Comparison of ENCODE assay signal across 1 cellular context in genomic region chr5:161311141-161311708, GRCh38.
TF ChIP-seq lines count a peak whose summit lies in the region.

No MANE protein-coding gene starts in this region.

TF ChIP-seq in GM12878, 131 proteins besides CTCF, POLR2A, EP300 and RAD21 (continued from another document and continues in another):
- TF ChIP-seq MEF2B (IDR thresholded peaks at IDR 0.05; ENCODE audit: partially characterized antibody, poor library complexity, severe bottlenecking) = peak; percentile 41
- peak; percentile 47; the same call in 1 of the 2 replicates for TF ChIP-seq EED (IDR thresholded peaks at IDR 0.05; ENCODE audit: low read depth)
- TF ChIP-seq TBL1XR1 (IDR thresholded peaks at IDR 0.05; ENCODE audit: low read depth, low read length) = peak; percentile 38
- TF ChIP-seq ZNF384 (IDR thresholded peaks at IDR 0.05; ENCODE audit: borderline replicate concordance, low read depth, low read length) = no peak
- no peak for TF ChIP-seq JUND (IDR thresholded peaks at IDR 0.05; ENCODE audit: low read depth, low read length)
- no peak for TF ChIP-seq RAD51 (IDR thresholded peaks at IDR 0.05)
- peak; percentile 86; the same call in 1 of the 2 replicates for TF ChIP-seq CBX5 (IDR thresholded peaks at IDR 0.05; ENCODE audit: low read depth)
- TF ChIP-seq BCL3 (IDR thresholded peaks at IDR 0.05; ENCODE audit: borderline replicate concordance, insufficient read depth, low read depth, low read length, poor library complexity, severe bottlenecking) = peak; percentile 44
- peak; percentile 87 for TF ChIP-seq CREM (IDR thresholded peaks at IDR 0.05; ENCODE audit: low read depth)
- TF ChIP-seq HDGF (IDR thresholded peaks at IDR 0.05) = no peak
- no peak for TF ChIP-seq HSF1 (IDR thresholded peaks at IDR 0.05; ENCODE audit: low read depth, low read length)
- TF ChIP-seq, protein P1, sequence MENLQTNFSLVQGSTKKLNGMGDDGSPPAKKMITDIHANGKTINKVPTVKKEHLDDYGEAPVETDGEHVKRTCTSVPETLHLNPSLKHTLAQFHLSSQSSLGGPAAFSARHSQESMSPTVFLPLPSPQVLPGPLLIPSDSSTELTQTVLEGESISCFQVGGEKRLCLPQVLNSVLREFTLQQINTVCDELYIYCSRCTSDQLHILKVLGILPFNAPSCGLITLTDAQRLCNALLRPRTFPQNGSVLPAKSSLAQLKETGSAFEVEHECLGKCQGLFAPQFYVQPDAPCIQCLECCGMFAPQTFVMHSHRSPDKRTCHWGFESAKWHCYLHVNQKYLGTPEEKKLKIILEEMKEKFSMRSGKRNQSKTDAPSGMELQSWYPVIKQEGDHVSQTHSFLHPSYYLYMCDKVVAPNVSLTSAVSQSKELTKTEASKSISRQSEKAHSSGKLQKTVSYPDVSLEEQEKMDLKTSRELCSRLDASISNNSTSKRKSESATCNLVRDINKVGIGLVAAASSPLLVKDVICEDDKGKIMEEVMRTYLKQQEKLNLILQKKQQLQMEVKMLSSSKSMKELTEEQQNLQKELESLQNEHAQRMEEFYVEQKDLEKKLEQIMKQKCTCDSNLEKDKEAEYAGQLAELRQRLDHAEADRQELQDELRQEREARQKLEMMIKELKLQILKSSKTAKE (IDR thresholded peaks at IDR 0.05; ENCODE audit: low read depth, poor library complexity, severe bottlenecking) = peak; percentile 71
- no peak for TF ChIP-seq SMAD1 (IDR thresholded peaks at IDR 0.05; ENCODE audit: low read depth, partially characterized antibody)
- TF ChIP-seq ETV6 (conservative IDR thresholded peaks at IDR 0.05 in 1 of 2, IDR thresholded peaks at IDR 0.05 in 1 of 2; ENCODE audit: borderline replicate concordance in 1 of 2, low read depth in 1 of 2) = peak in 1 of 2 experiments; percentile 38; a peak in 1 of 4 replicates
- TF ChIP-seq ATF2 (IDR thresholded peaks at IDR 0.05; ENCODE audit: low read length) = peak; percentile 85
- TF ChIP-seq CREB1 (IDR thresholded peaks at IDR 0.05; ENCODE audit: low read depth) = peak; percentile 74; the same call in 1 of the 2 replicates
- TF ChIP-seq ZNF217 (IDR thresholded peaks at IDR 0.05) = 0 out of 2 replicates have a peak, but pooled peaks have one; percentile 24
- TF ChIP-seq E2F4 (IDR thresholded peaks at IDR 0.05; ENCODE audit: low read depth, low read length) = no peak
- no peak for TF ChIP-seq SUZ12 (IDR thresholded peaks at IDR 0.05; ENCODE audit: unreplicated experiment)
- TF ChIP-seq TCF3 (IDR thresholded peaks at IDR 0.05; ENCODE audit: borderline replicate concordance, insufficient read depth, low read depth, low read length) = peak; percentile 82; the same call in 1 of the 2 replicates
- TF ChIP-seq, protein P2, sequence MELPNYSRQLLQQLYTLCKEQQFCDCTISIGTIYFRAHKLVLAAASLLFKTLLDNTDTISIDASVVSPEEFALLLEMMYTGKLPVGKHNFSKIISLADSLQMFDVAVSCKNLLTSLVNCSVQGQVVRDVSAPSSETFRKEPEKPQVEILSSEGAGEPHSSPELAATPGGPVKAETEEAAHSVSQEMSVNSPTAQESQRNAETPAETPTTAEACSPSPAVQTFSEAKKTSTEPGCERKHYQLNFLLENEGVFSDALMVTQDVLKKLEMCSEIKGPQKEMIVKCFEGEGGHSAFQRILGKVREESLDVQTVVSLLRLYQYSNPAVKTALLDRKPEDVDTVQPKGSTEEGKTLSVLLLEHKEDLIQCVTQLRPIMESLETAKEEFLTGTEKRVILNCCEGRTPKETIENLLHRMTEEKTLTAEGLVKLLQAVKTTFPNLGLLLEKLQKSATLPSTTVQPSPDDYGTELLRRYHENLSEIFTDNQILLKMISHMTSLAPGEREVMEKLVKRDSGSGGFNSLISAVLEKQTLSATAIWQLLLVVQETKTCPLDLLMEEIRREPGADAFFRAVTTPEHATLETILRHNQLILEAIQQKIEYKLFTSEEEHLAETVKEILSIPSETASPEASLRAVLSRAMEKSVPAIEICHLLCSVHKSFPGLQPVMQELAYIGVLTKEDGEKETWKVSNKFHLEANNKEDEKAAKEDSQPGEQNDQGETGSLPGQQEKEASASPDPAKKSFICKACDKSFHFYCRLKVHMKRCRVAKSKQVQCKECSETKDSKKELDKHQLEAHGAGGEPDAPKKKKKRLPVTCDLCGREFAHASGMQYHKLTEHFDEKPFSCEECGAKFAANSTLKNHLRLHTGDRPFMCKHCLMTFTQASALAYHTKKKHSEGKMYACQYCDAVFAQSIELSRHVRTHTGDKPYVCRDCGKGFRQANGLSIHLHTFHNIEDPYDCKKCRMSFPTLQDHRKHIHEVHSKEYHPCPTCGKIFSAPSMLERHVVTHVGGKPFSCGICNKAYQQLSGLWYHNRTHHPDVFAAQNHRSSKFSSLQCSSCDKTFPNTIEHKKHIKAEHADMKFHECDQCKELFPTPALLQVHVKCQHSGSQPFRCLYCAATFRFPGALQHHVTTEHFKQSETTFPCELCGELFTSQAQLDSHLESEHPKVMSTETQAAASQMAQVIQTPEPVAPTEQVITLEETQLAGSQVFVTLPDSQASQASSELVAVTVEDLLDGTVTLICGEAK (IDR thresholded peaks at IDR 0.05; ENCODE audit: borderline replicate concordance) = no peak
- TF ChIP-seq RUNX3 (IDR thresholded peaks at IDR 0.05; ENCODE audit: low read length) = peak; percentile 90
- 0 out of 2 replicates have a peak, but pooled peaks have one; percentile 30 for TF ChIP-seq PAX5 (IDR thresholded peaks at IDR 0.05; ENCODE audit: borderline replicate concordance, low read depth, low read length)
- TF ChIP-seq FOXM1 (IDR thresholded peaks at IDR 0.05; ENCODE audit: low read depth, low read length) = peak; percentile 98
- TF ChIP-seq ATF3 (IDR thresholded peaks at IDR 0.05; ENCODE audit: borderline replicate concordance, extremely low read depth, low read depth, low read length) = no peak
- TF ChIP-seq POU2F2 (IDR thresholded peaks at IDR 0.05; ENCODE audit: borderline replicate concordance, low read depth, low read length) = no peak
- TF ChIP-seq MTA3 (IDR thresholded peaks at IDR 0.05; ENCODE audit: borderline replicate concordance, low read length) = peak; percentile 95
- TF ChIP-seq BHLHE40 (IDR thresholded peaks at IDR 0.05; ENCODE audit: borderline replicate concordance in 1 of 2, low read depth in 2 of 2, low read length in 1 of 2) = peak in 1 of 2 experiments; percentile 20; a peak in 1 of 4 replicates
- TF ChIP-seq, protein P3, sequence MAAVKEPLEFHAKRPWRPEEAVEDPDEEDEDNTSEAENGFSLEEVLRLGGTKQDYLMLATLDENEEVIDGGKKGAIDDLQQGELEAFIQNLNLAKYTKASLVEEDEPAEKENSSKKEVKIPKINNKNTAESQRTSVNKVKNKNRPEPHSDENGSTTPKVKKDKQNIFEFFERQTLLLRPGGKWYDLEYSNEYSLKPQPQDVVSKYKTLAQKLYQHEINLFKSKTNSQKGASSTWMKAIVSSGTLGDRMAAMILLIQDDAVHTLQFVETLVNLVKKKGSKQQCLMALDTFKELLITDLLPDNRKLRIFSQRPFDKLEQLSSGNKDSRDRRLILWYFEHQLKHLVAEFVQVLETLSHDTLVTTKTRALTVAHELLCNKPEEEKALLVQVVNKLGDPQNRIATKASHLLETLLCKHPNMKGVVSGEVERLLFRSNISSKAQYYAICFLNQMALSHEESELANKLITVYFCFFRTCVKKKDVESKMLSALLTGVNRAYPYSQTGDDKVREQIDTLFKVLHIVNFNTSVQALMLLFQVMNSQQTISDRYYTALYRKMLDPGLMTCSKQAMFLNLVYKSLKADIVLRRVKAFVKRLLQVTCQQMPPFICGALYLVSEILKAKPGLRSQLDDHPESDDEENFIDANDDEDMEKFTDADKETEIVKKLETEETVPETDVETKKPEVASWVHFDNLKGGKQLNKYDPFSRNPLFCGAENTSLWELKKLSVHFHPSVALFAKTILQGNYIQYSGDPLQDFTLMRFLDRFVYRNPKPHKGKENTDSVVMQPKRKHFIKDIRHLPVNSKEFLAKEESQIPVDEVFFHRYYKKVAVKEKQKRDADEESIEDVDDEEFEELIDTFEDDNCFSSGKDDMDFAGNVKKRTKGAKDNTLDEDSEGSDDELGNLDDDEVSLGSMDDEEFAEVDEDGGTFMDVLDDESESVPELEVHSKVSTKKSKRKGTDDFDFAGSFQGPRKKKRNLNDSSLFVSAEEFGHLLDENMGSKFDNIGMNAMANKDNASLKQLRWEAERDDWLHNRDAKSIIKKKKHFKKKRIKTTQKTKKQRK (IDR thresholded peaks at IDR 0.05; ENCODE audit: low read depth, low read length) = no peak
- TF ChIP-seq GABPA (IDR thresholded peaks at IDR 0.05; ENCODE audit: low read depth) = peak; percentile 32; the same call in 1 of the 2 replicates
- TF ChIP-seq IKZF2 (IDR thresholded peaks at IDR 0.05) = peak; percentile 25 to 47; a peak in 1 of 4 replicates
- peak; percentile 92 for TF ChIP-seq JUNB (IDR thresholded peaks at IDR 0.05)
- 0 out of 2 replicates have a peak, but pooled peaks have one; percentile 20 for TF ChIP-seq STAT3 (IDR thresholded peaks at IDR 0.05; ENCODE audit: low read depth, low read length)
- TF ChIP-seq, protein P4, sequence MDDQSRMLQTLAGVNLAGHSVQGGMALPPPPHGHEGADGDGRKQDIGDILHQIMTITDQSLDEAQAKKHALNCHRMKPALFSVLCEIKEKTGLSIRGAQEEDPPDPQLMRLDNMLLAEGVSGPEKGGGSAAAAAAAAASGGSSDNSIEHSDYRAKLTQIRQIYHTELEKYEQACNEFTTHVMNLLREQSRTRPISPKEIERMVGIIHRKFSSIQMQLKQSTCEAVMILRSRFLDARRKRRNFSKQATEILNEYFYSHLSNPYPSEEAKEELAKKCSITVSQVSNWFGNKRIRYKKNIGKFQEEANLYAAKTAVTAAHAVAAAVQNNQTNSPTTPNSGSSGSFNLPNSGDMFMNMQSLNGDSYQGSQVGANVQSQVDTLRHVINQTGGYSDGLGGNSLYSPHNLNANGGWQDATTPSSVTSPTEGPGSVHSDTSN (IDR thresholded peaks at IDR 0.05; ENCODE audit: insufficient replicate concordance, low read depth, low read length) = no peak
- no peak for TF ChIP-seq ZBTB33 (IDR thresholded peaks at IDR 0.05)
- TF ChIP-seq IRF4 (IDR thresholded peaks at IDR 0.05; ENCODE audit: low read depth, low read length) = peak; percentile 79
- TF ChIP-seq ELK1 (IDR thresholded peaks at IDR 0.05; ENCODE audit: low read depth, low read length) = no peak
- TF ChIP-seq CBFB (IDR thresholded peaks at IDR 0.05; ENCODE audit: low read depth) = 0 out of 2 replicates have a peak, but pooled peaks have one; percentile 35
